Comparison of ENCODE assay signal across 12 cellular contexts in the genomic region with DNA sequence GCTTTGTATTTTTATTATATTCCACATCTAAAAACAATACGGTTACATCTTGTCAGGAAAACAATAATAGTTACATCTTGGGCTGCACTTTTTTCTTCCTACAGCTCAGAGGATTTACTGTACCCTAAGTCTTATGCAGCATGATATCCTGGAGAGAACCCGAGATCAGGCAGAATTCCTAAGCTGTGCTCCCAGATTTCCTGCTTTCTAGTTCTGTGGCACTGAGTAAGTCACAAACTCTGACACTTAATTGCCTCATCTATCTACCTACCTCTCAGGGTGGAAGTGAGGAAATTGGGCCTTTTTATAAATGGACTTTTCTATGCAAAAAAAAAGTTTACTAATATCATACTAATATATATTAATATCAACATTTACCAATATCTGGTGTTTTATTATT.
DNase-seq lines count a peak whose midpoint lies in the region; ATAC-seq and TF ChIP-seq lines count a peak whose summit lies in the region.
"Had no signal": no experiment of that assay in that cellular context is flagged by ENCODE, and none has a peak within 500 bp of the region (broad histone marks: within the 10 kb centered on the region; RNA-seq: fewer than 3 reads in every experiment).

No MANE protein-coding gene starts in this region.

- H3K36me3 ChIP-seq in SJCRH30: no peaks in the 10 kb centered on the region
- H3K36me3 ChIP-seq: esophagus muscularis mucosa had no signal

- DNase-seq in activated CD8-positive, alpha-beta memory T cell treated with anti-CD3 and anti-CD28 coated beads, Interleukin-2, amount 10 ng/mL, durations not matched to agents 7 days and 5 days: no peak
- no peak for DNase-seq in activated CD8-positive, alpha-beta memory T cell treated with anti-CD3 and anti-CD28 coated beads for 24 hours
- DNase-seq in SJCRH30: peak in 1 of 2 experiments; percentile 48
- DNase-seq in epithelial cell of esophagus (ENCODE audit: low read depth): peak; percentile 73
- DNase-seq in renal cortical epithelial cell (ENCODE audit: low read depth): peak; percentile 11
- no peak for DNase-seq in COLO668 (lab: John Stamatoyannopoulos, UW; ENCODE audit: unreplicated experiment)
- DNase-seq in 8988T: no peak
- DNase-seq: GDM1, NCI-H2171 had no signal

- CTCF ChIA-PET in activated CD8-positive, alpha-beta memory T cell treated with anti-CD3 and anti-CD28 coated beads, Interleukin-2, amount 10 ng/mL, durations not matched to agents 7 days and 5 days (lab: Charles Lee): interaction anchor here (1.0 to 3.3 kb wide), 3 partner anchors 10 to 52 kb away, joined by 3 to 26 read pairs (median 19); no protein-coding TSS in a partner anchor

- H3K36me3 Mint-ChIP-seq in activated CD8-positive, alpha-beta memory T cell treated with anti-CD3 and anti-CD28 coated beads, Interleukin-2, amount 10 ng/mL, durations not matched to agents 7 days and 5 days: peaks cover 4% of the 10 kb centered on the region

- TF ChIP-seq CTCF in epithelial cell of esophagus (IDR thresholded peaks at IDR 0.05; ENCODE audit: insufficient read depth, low read depth, low read length, missing control alignments): no peak

- H3K27ac Mint-ChIP-seq in activated CD8-positive, alpha-beta memory T cell treated with anti-CD3 and anti-CD28 coated beads, Interleukin-2, amount 10 ng/mL, durations not matched to agents 7 days and 5 days: peak overlapping the region; percentile 99

- H3K4me3 ChIP-seq in SJCRH30 (peak overlapping the region; percentile 66), epithelial cell of esophagus (ENCODE audit: low read length) (no peak overlapping the region)
- H3K4me3 ChIP-seq: esophagus muscularis mucosa had no signal

- H3K27me3 ChIP-seq in SJCRH30: no peaks in the 10 kb centered on the region
- H3K27me3 ChIP-seq: esophagus muscularis mucosa had no signal

- peaks cover 24% of the 10 kb centered on the region for H3K4me1 ChIP-seq in SJCRH30

- ATAC-seq in activated CD8-positive, alpha-beta memory T cell treated with anti-CD3 and anti-CD28 coated beads, Interleukin-2, amount 10 ng/mL, durations not matched to agents 7 days and 5 days: no peak
- no peak for ATAC-seq in GM21528 (IDR thresholded peaks at IDR 0.05; ENCODE audit: low FRiP score, unreplicated experiment)

- no peaks in the 10 kb centered on the region for H3K9me3 ChIP-seq in SJCRH30 (replicated peaks)
- H3K9me3 ChIP-seq: esophagus muscularis mucosa had no signal

- peak overlapping the region; percentile 96 for H3K27ac ChIP-seq in SJCRH30
- H3K27ac ChIP-seq: esophagus muscularis mucosa had no signal

- H3K4me3 Mint-ChIP-seq in activated CD8-positive, alpha-beta memory T cell treated with anti-CD3 and anti-CD28 coated beads, Interleukin-2, amount 10 ng/mL, durations not matched to agents 7 days and 5 days: peak overlapping the region; percentile 89
- H3K4me3 Mint-ChIP-seq: neural crest cell had no signal

- no peaks in the 10 kb centered on the region for H3K9me3 Mint-ChIP-seq in activated CD8-positive, alpha-beta memory T cell treated with anti-CD3 and anti-CD28 coated beads, Interleukin-2, amount 10 ng/mL, durations not matched to agents 7 days and 5 days (ENCODE audit: low read depth)
- H3K9me3 Mint-ChIP-seq: neural crest cell had no signal

- peaks cover 48% of the 10 kb centered on the region for H3K4me1 Mint-ChIP-seq in activated CD8-positive, alpha-beta memory T cell treated with anti-CD3 and anti-CD28 coated beads, Interleukin-2, amount 10 ng/mL, durations not matched to agents 7 days and 5 days

- H3K27me3 Mint-ChIP-seq in activated CD8-positive, alpha-beta memory T cell treated with anti-CD3 and anti-CD28 coated beads, Interleukin-2, amount 10 ng/mL, durations not matched to agents 7 days and 5 days: no peaks in the 10 kb centered on the region

Comparison
In these comparisons a context has a peak if more than half of its experiments do, and no peak if none do; other contexts are left out.
1. DNase-seq: peak in epithelial cell of esophagus (single experiment) and renal cortical epithelial cell (single experiment); none in activated CD8-positive, alpha-beta memory T cell treated with anti-CD3 and anti-CD28 coated beads, Interleukin-2, amount 10 ng/mL, durations not matched to agents 7 days and 5 days (single experiment), activated CD8-positive, alpha-beta memory T cell treated with anti-CD3 and anti-CD28 coated beads for 24 hours (single experiment), COLO668 (single experiment) and 8988T (single experiment).